In genomic region chr15:59329091-59329490, GRCh38 we compare ENCODE assay signal across 23 cellular contexts. TPM values are rescaled to one million over a fixed set of nuclear protein-coding genes. Genes with fewer than 3 reads are reported as not detected.
DNase-seq lines count a peak whose midpoint lies in the region; TF ChIP-seq lines count a peak whose summit lies in the region.
"Had no signal": no experiment of that assay in that cellular context is flagged by ENCODE, and none has a peak within 500 bp of the region (broad histone marks: within the 10 kb centered on the region; RNA-seq: fewer than 3 reads in every experiment).

No MANE protein-coding gene starts in this region.

- H3K9me2 ChIP-seq in OCI-LY1 (ENCODE audit: low read depth, low read length): no peaks in the 10 kb centered on the region

- no peak overlapping the region for H3K9ac ChIP-seq in OCI-LY1 (ENCODE audit: low read length)

- no peaks in the 10 kb centered on the region for H3K9me3 ChIP-seq in OCI-LY1 (ENCODE audit: low read length)
- no peaks in the 10 kb centered on the region for H3K9me3 ChIP-seq in osteoblast (ENCODE audit: low read depth, low read length)
- H3K9me3 ChIP-seq in spleen: no peaks in the 10 kb centered on the region
- H3K9me3 ChIP-seq: HAP-1, psoas muscle, uterus had no signal

- no peak overlapping the region for H3K4me3 Mint-ChIP-seq in immature natural killer cell
- H3K4me3 Mint-ChIP-seq: activated T-helper 17 cell treated with anti-CD3 and anti-CD28 coated beads, Interleukin-2, amount 50 U/mL, for 72 hours; stimulated activated effector memory CD8-positive, alpha-beta T cell treated with anti-CD3 and anti-CD28 coated beads, Interleukin-12 subunit alpha, Interleukin-12 subunit beta, amount 100 ng/mL, for 72 hours; WTC11 had no signal

- no peaks in the 10 kb centered on the region for H3K27me3 ChIP-seq in ACC112 (ENCODE audit: insufficient read depth, low read length)
- H3K27me3 ChIP-seq in OCI-LY1 (ENCODE audit: insufficient read depth, low read length): no peaks in the 10 kb centered on the region
- no peaks in the 10 kb centered on the region for H3K27me3 ChIP-seq in osteoblast (ENCODE audit: insufficient read depth, low read length)
- H3K27me3 ChIP-seq in spleen (replicated peaks in 1 of 7): no peaks in the 10 kb centered on the region
- H3K27me3 ChIP-seq: foreskin keratinocyte, uterus had no signal

- no peak overlapping the region for H3K4me2 ChIP-seq in OCI-LY1 (ENCODE audit: low read length)
- H3K4me2 ChIP-seq in osteoblast (ENCODE audit: insufficient read depth, low read length): peak overlapping the region; percentile 80

- peaks cover 0 to 12% (median 2%) of the 10 kb centered on the region in 3 donors for H3K27me3 Mint-ChIP-seq in immature natural killer cell (ENCODE audit: low read depth in 3 of 3)

- H3K4me1 Mint-ChIP-seq in immature natural killer cell: peaks cover 36 to 51% of the 10 kb centered on the region in 2 donors
- H3K4me1 Mint-ChIP-seq: activated T-helper 17 cell treated with anti-CD3 and anti-CD28 coated beads, Interleukin-2, amount 50 U/mL, for 72 hours had no signal

- peak overlapping the region; percentile 78 for H3K27ac ChIP-seq in ACC112 (ENCODE audit: low read depth, low read length)
- H3K27ac ChIP-seq in OCI-LY1 (ENCODE audit: low read depth, low read length, poor library complexity, severe bottlenecking): peak overlapping the region; percentile 1
- peak overlapping the region; percentile 98 for H3K27ac ChIP-seq in osteoblast (ENCODE audit: low read depth, low read length)
- no peak overlapping the region for H3K27ac ChIP-seq in spleen
- H3K27ac ChIP-seq: foreskin keratinocyte, psoas muscle had no signal

- H3K79me2 ChIP-seq in ACC112 (ENCODE audit: control insufficient read depth, insufficient read depth, low read length, unreplicated experiment) (peaks cover 84% of the 10 kb centered on the region), OCI-LY1 (ENCODE audit: insufficient read depth, low read length) (peaks cover 69% of the 10 kb centered on the region), osteoblast (ENCODE audit: insufficient read depth, low read length) (peaks cover 92% of the 10 kb centered on the region)

- no peaks in the 10 kb centered on the region for H3K9me3 Mint-ChIP-seq in immature natural killer cell
- H3K9me3 Mint-ChIP-seq: activated naive CD4-positive, alpha-beta T cell treated with anti-CD3 and anti-CD28 coated beads, Interleukin-2, amount 50 U/mL, for 72 hours; activated T-helper 17 cell treated with anti-CD3 and anti-CD28 coated beads, Interleukin-2, amount 50 U/mL, for 72 hours; stimulated activated effector memory CD8-positive, alpha-beta T cell treated with anti-CD3 and anti-CD28 coated beads, Interleukin-12 subunit alpha, Interleukin-12 subunit beta, amount 100 ng/mL, for 72 hours; WTC11 had no signal

- peaks cover 0 to 11% (median 0%) of the 10 kb centered on the region in 3 donors for H3K36me3 Mint-ChIP-seq in immature natural killer cell
- H3K36me3 Mint-ChIP-seq: activated naive CD4-positive, alpha-beta T cell treated with anti-CD3 and anti-CD28 coated beads, Interleukin-2, amount 50 U/mL, for 72 hours; stimulated activated effector memory CD8-positive, alpha-beta T cell treated with anti-CD3 and anti-CD28 coated beads, Interleukin-12 subunit alpha, Interleukin-12 subunit beta, amount 100 ng/mL, for 72 hours; WTC11 had no signal

- TF ChIP-seq CTCF in OCI-LY1 (IDR thresholded peaks at IDR 0.05; ENCODE audit: low read length) (no peak), fibroblast of villous mesenchyme (IDR thresholded peaks at IDR 0.05; ENCODE audit: insufficient read depth, low read depth, low read length) (no peak), osteoblast (IDR thresholded peaks at IDR 0.05; ENCODE audit: extremely low read depth, low read depth, low read length) (no peak), spleen (IDR thresholded peaks at IDR 0.05 in 8 of 11, conservative IDR thresholded peaks at IDR 0.05 in 3 of 11) (no peak)

- peak; percentile 57 for DNase-seq in fibroblast of villous mesenchyme (ENCODE audit: low read depth)
- DNase-seq in osteoblast (ENCODE audit: insufficient read length, low spot score, missing footprints): no peak
- no peak for DNase-seq in immature natural killer cell
- no peak for DNase-seq in COLO668 (lab: John Stamatoyannopoulos, UW; ENCODE audit: unreplicated experiment)
- no peak for DNase-seq in spleen
- no peak for DNase-seq in foreskin melanocyte
- DNase-seq: activated CD4-positive, alpha-beta T cell treated with anti-CD3 and anti-CD28 coated beads, Interleukin-2, amount 50 U/mL, for 4 hours; C1 segment of cervical spinal cord; foreskin keratinocyte; left ventricle myocardium superior; NCI-H1105; NCI-H2029; NCI-H526 treated with DMSO at 0.1 percent for 48 hours; psoas muscle; stimulated activated CD4-positive, alpha-beta T cell treated with anti-CD3 and anti-CD28 coated beads, Interleukin-2, amount 100 ng/mL, for 48 hours; uterus had no signal

- intact Hi-C loops in spleen (cut with DNase I; ENCODE audit: low total_unique reads): no loop called here

- H3K4me1 ChIP-seq in ACC112 (ENCODE audit: control insufficient read depth, insufficient read depth, low read length, unreplicated experiment) (peaks cover 40% of the 10 kb centered on the region), OCI-LY1 (ENCODE audit: insufficient read depth, low read length, severe bottlenecking) (peaks cover 79% of the 10 kb centered on the region), osteoblast (ENCODE audit: insufficient read depth, low read length) (peaks cover 36% of the 10 kb centered on the region), spleen (peaks cover 0 to 83% (median 33%) of the 10 kb centered on the region in 6 donors)
- H3K4me1 ChIP-seq: psoas muscle had no signal

- H3K4me3 ChIP-seq in ACC112 (ENCODE audit: low read depth, low read length): 0 out of 2 replicates have a peak overlapping the region, but pooled peaks have one; percentile 47
- no peak overlapping the region for H3K4me3 ChIP-seq in OCI-LY1 (ENCODE audit: low read depth, low read length, poor library complexity, severe bottlenecking)
- no peak overlapping the region for H3K4me3 ChIP-seq in fibroblast of villous mesenchyme (ENCODE audit: low read depth, low read length)
- H3K4me3 ChIP-seq in osteoblast (ENCODE audit: insufficient read depth, low read length): peak overlapping the region; percentile 5
- no peak overlapping the region for H3K4me3 ChIP-seq in spleen
- H3K4me3 ChIP-seq: HAP-1, psoas muscle, uterus had no signal

- no peak overlapping the region for H2AFZ ChIP-seq in ACC112 (ENCODE audit: low read length, unreplicated experiment)
- no peak overlapping the region for H2AFZ ChIP-seq in OCI-LY1 (ENCODE audit: low read length)
- no peak overlapping the region for H2AFZ ChIP-seq in osteoblast (ENCODE audit: low read length)

- no peaks in the 10 kb centered on the region for H3F3A ChIP-seq in OCI-LY1 (ENCODE audit: insufficient read depth, low read length)

- 90 to 96% (median 93%) methylated on average over 4 of the region's 4 CpGs for WGBS in spleen, 5 donors

- no peaks in the 10 kb centered on the region for H4K20me1 ChIP-seq in OCI-LY1 (ENCODE audit: insufficient read depth, low read length)
- no peaks in the 10 kb centered on the region for H4K20me1 ChIP-seq in osteoblast (ENCODE audit: insufficient read depth, low read length)

- H3K36me3 ChIP-seq in ACC112 (ENCODE audit: insufficient read depth, low read length) (no peaks in the 10 kb centered on the region), OCI-LY1 (ENCODE audit: insufficient read depth, low read length) (no peaks in the 10 kb centered on the region), osteoblast (ENCODE audit: insufficient read depth, low read length) (peaks cover 4% of the 10 kb centered on the region), spleen (no peaks in the 10 kb centered on the region)
- H3K36me3 ChIP-seq: HAP-1, uterus had no signal

- TF ChIP-seq POLR2A in spleen (IDR thresholded peaks at IDR 0.05): no peak

- no peak overlapping the region for H3K27ac Mint-ChIP-seq in immature natural killer cell
- H3K27ac Mint-ChIP-seq: activated naive CD4-positive, alpha-beta T cell treated with anti-CD3 and anti-CD28 coated beads, Interleukin-2, amount 50 U/mL, for 72 hours; activated T-helper 17 cell treated with anti-CD3 and anti-CD28 coated beads, Interleukin-2, amount 50 U/mL, for 72 hours; stimulated activated effector memory CD8-positive, alpha-beta T cell treated with anti-CD3 and anti-CD28 coated beads, Interleukin-12 subunit alpha, Interleukin-12 subunit beta, amount 100 ng/mL, for 72 hours; WTC11 had no signal

RNA-seq across cellular contexts. Expression of gene MYO1E, which starts 43.6 kb away (rescaled TPM):
- total RNA-seq in fibroblast of villous mesenchyme (107 and 123 TPM in 2 replicates), osteoblast (220 and 336 TPM in 2 replicates), spleen (100 to 1,000 TPM in 1 of 7 donors, 10 to 100 TPM in 6; 58.4 to 115 (median 87.2) TPM)
- polyA plus RNA-seq in immature natural killer cell (10 to 100 TPM in 1 of 3 donors, 1 to 10 TPM in 2; 4.7 to 15.4 (median 7.1) TPM), spleen (10 to 100 TPM; 21.3 to 33.7 (median 23.8) TPM)

Comparison
In these comparisons a context has a peak if more than half of its experiments do, and no peak if none do; other contexts are left out.
1. H3K27ac ChIP-seq: peak in ACC112 (single experiment), OCI-LY1 (single experiment) and osteoblast (single experiment); none in spleen (0 of 8).
2. H3K4me3 ChIP-seq: peak in ACC112 (single experiment) and osteoblast (single experiment); none in OCI-LY1 (single experiment), fibroblast of villous mesenchyme (single experiment) and spleen (0 of 8).